In the genomic region with DNA sequence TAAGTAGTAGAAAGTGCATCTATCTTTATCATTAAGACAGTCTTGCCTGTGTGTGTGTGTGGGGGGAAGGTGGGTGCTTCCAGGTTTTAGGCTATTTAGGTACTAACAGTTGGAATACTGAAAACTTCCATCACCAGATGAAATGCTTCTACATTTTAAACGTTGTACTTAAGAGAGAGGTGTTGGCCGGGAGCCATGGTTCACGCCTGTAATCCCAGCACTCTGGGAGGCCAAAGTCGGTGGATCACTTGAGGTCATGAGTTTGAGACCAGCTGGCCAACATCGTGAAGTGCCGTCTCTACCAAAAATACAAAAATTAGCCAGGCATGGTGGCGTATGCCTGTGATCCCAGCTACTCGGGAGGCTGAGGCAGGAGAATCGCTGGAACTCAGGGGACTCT, we compare ENCODE assay signal across 30 cellular contexts.
"Had no signal": no experiment of that assay in that cellular context is flagged by ENCODE, and none has a peak within 500 bp of the region (broad histone marks: within the 10 kb centered on the region; RNA-seq: fewer than 3 reads in every experiment).

No MANE protein-coding gene starts in this region.

- H3K27ac ChIP-seq: ascending aorta, cardiac muscle cell, VCaP had no signal

- FAIRE-seq: bronchial epithelial cell, TTC549 had no signal

- H3K4me3 ChIP-seq: ascending aorta, cardiac muscle cell had no signal

- H3K27me3 ChIP-seq: ascending aorta had no signal

- H3K9me3 ChIP-seq: ascending aorta had no signal

- H3K4me1 ChIP-seq: ascending aorta had no signal

- ATAC-seq: activated CD4-positive, alpha-beta T cell treated with anti-CD3 and anti-CD28 coated beads for 36 hours; activated CD8-positive, alpha-beta memory T cell treated with anti-CD3 and anti-CD28 coated beads, Interleukin-2, amount 10 ng/mL, durations not matched to agents 7 days and 5 days; activated CD8-positive, alpha-beta T cell treated with anti-CD3 and anti-CD28 coated beads, Interleukin-2, amount 10 ng/mL, durations not matched to agents 7 days and 5 days; activated naive CD8-positive, alpha-beta T cell treated with anti-CD3 and anti-CD28 coated beads, Interleukin-2, amount 50 U/mL, for 24 hours had no signal

- DNase-seq: activated B cell treated with CpG ODN at 0.5 μM for 24 hours; activated CD4-positive, alpha-beta memory T cell treated with anti-CD3 and anti-CD28 coated beads, Interleukin-2, amount 10 ng/mL, durations not matched to agents 7 days and 5 days; activated CD4-positive, alpha-beta T cell treated with anti-CD3 and anti-CD28 coated beads for 1 hour; activated CD4-positive, alpha-beta T cell treated with anti-CD3 and anti-CD28 coated beads for 36 hours; activated CD4-positive, alpha-beta T cell treated with anti-CD3 and anti-CD28 coated beads for 48 hours; activated CD4-positive, alpha-beta T cell treated with anti-CD3 and anti-CD28 coated beads, Interleukin-2, amount 10 ng/mL, durations not matched to agents 7 days and 5 days; activated CD4-positive, alpha-beta T cell treated with anti-CD3 and anti-CD28 coated beads, Interleukin-2, amount 50 U/mL, for 48 hours; activated CD8-positive, alpha-beta memory T cell treated with anti-CD3 and anti-CD28 coated beads for 24 hours; activated CD8-positive, alpha-beta memory T cell treated with anti-CD3 and anti-CD28 coated beads, Interleukin-2, amount 10 ng/mL, durations not matched to agents 7 days and 5 days; activated CD8-positive, alpha-beta memory T cell treated with anti-CD3 and anti-CD28 coated beads, Interleukin-2, amount 50 U/mL, for 48 hours; activated CD8-positive, alpha-beta T cell treated with anti-CD3 and anti-CD28 coated beads, Interleukin-2, amount 10 ng/mL, durations not matched to agents 7 days and 5 days; activated effector memory CD4-positive, alpha-beta T cell treated with Interleukin-2 at 50 U/mL for 16 hours; activated gamma-delta T cell; activated naive CD4-positive, alpha-beta T cell treated with anti-CD3 and anti-CD28 coated beads, Interleukin-2, amount 10 ng/mL, durations not matched to agents 7 days and 5 days; activated naive CD4-positive, alpha-beta T cell treated with Interleukin-2 at 50 U/mL for 16 hours; activated naive CD8-positive, alpha-beta T cell treated with anti-CD3 and anti-CD28 coated beads, Interleukin-2, amount 10 ng/mL, durations not matched to agents 7 days and 5 days; activated naive CD8-positive, alpha-beta T cell treated with anti-CD3 and anti-CD28 coated beads, Interleukin-2, amount 50 U/mL, for 24 hours; activated T-cell treated with anti-CD3 and anti-CD28 coated beads, Interleukin-2, amount 50 U/mL, for 24 hours; activated T-cell treated with anti-CD3 and anti-CD28 coated beads, Interleukin-2, amount 50 U/mL, for 48 hours; amygdala; anterior cingulate cortex; caudate nucleus; cerebellar nuclear complex; T-helper 2 cell; T-helper 9 cell had no signal

- H3K36me3 ChIP-seq: ascending aorta had no signal
